8 cellular contexts compared by ENCODE assay signal in genomic region chr1:64823691-64824476, GRCh38.
DNase-seq lines count a peak whose midpoint lies in the region; ATAC-seq and TF ChIP-seq lines count a peak whose summit lies in the region.

No MANE protein-coding gene starts in this region.

- DNase-seq in MM.1S (peak; percentile 68), RWPE2 (ENCODE audit: low spot score) (no peak), glomerular endothelial cell (ENCODE audit: extremely low read depth, low read depth, low spot score) (peak; percentile 61), pons (ENCODE audit: low spot score) (peak; percentile 90), uterus (peak; percentile 53 to 77)
- peak; percentile 83 for DNase-seq in activated naive CD4-positive, alpha-beta T cell treated with anti-CD3 and anti-CD28 coated beads for 36 hours

- TF ChIP-seq POLR2A in uterus (IDR thresholded peaks at IDR 0.05): no peak

- H3K4me3 ChIP-seq in ACC112 (ENCODE audit: low read depth, low read length): no peak overlapping the region
- no peak overlapping the region for H3K4me3 ChIP-seq in MM.1S (ENCODE audit: low read length)
- no peak overlapping the region for H3K4me3 ChIP-seq in RWPE2 (ENCODE audit: severe bottlenecking)
- H3K4me3 ChIP-seq in uterus: no peak overlapping the region

- H3K9me3 ChIP-seq in MM.1S (replicated peaks; ENCODE audit: insufficient read depth, low read length) (no peaks in the 10 kb centered on the region), RWPE2 (ENCODE audit: severe bottlenecking) (no peaks in the 10 kb centered on the region), uterus (no peaks in the 10 kb centered on the region)

- no peak overlapping the region for H3K9ac ChIP-seq in MM.1S (ENCODE audit: low read length)

- H3K27me3 ChIP-seq in ACC112 (ENCODE audit: insufficient read depth, low read length) (no peaks in the 10 kb centered on the region), MM.1S (replicated peaks; ENCODE audit: insufficient read depth, low read length) (no peaks in the 10 kb centered on the region), RWPE2 (ENCODE audit: insufficient read depth, poor library complexity, severe bottlenecking) (no peaks in the 10 kb centered on the region), uterus (no peaks in the 10 kb centered on the region)

- no peaks in the 10 kb centered on the region for H3K36me3 Mint-ChIP-seq in activated naive CD4-positive, alpha-beta T cell treated with anti-CD3 and anti-CD28 coated beads for 36 hours (ENCODE audit: low read depth)

- H3K9me3 Mint-ChIP-seq in activated naive CD4-positive, alpha-beta T cell treated with anti-CD3 and anti-CD28 coated beads for 36 hours: no peaks in the 10 kb centered on the region

- H3K4me1 ChIP-seq in ACC112 (ENCODE audit: control insufficient read depth, insufficient read depth, low read length, unreplicated experiment) (peaks cover 19% of the 10 kb centered on the region), MM.1S (ENCODE audit: low read length) (peaks cover 19% of the 10 kb centered on the region), RWPE2 (ENCODE audit: insufficient read depth, poor library complexity, severe bottlenecking) (no peaks in the 10 kb centered on the region), uterus (no peaks in the 10 kb centered on the region)

- H3K27ac Mint-ChIP-seq in activated naive CD4-positive, alpha-beta T cell treated with anti-CD3 and anti-CD28 coated beads for 36 hours: peak overlapping the region; percentile 5

- H3K36me3 ChIP-seq in ACC112 (ENCODE audit: insufficient read depth, low read length) (no peaks in the 10 kb centered on the region), MM.1S (replicated peaks; ENCODE audit: insufficient read depth, low read length) (no peaks in the 10 kb centered on the region), RWPE2 (ENCODE audit: low read depth) (no peaks in the 10 kb centered on the region), uterus (no peaks in the 10 kb centered on the region)

- H3K4me2 ChIP-seq in MM.1S (ENCODE audit: low read depth, low read length): no peak overlapping the region

- H3K4me1 Mint-ChIP-seq in activated naive CD4-positive, alpha-beta T cell treated with anti-CD3 and anti-CD28 coated beads for 36 hours (ENCODE audit: low read depth): peaks cover 33% of the 10 kb centered on the region

- H3K79me2 ChIP-seq in ACC112 (ENCODE audit: control insufficient read depth, insufficient read depth, low read length, unreplicated experiment): no peaks in the 10 kb centered on the region
- no peaks in the 10 kb centered on the region for H3K79me2 ChIP-seq in MM.1S (ENCODE audit: low read length)

- CTCF ChIA-PET in activated naive CD4-positive, alpha-beta T cell treated with anti-CD3 and anti-CD28 coated beads for 36 hours (lab: Charles Lee): interaction anchor here (0.6 to 1.5 kb wide), 29 partner anchors 15 to 1847 kb away, joined by 3 to 10 read pairs (median 3); no protein-coding TSS in a partner anchor

- no peaks in the 10 kb centered on the region; the same call in 1 of the 2 replicates for H4K20me1 ChIP-seq in MM.1S (ENCODE audit: insufficient read depth, low read length)

- intact Hi-C loops in activated naive CD4-positive, alpha-beta T cell treated with anti-CD3 and anti-CD28 coated beads for 36 hours (cut with micrococcal nuclease): loop anchor here (1.0 kb wide), 5 partner anchors 80 to 555 kb away; partner anchors contain the start of gene CACHD1
- intact Hi-C loops in uterus (cut with DNase I; ENCODE audit: low total_unique reads): loop anchor here (5.0 to 10.0 kb wide), 2 partner anchors 139 to 557 kb away; no protein-coding TSS in a partner anchor

- ATAC-seq in GM18502 (IDR thresholded peaks at IDR 0.05; ENCODE audit: poor library complexity, unreplicated experiment): peak; percentile 65
- peak; percentile 52; the same call in 2 of the 3 replicates for ATAC-seq in RWPE2 (ENCODE audit: low read depth)

- peaks cover 12% of the 10 kb centered on the region for H3F3A ChIP-seq in MM.1S (ENCODE audit: insufficient read depth, low read length)

- H2AFZ ChIP-seq in ACC112 (ENCODE audit: low read length, unreplicated experiment): no peak overlapping the region
- H2AFZ ChIP-seq in MM.1S (ENCODE audit: low read length): no peak overlapping the region

- peak overlapping the region; percentile 38; the same call in 1 of the 2 replicates for H3K27ac ChIP-seq in ACC112 (ENCODE audit: low read depth, low read length)
- no peak overlapping the region for H3K27ac ChIP-seq in MM.1S (ENCODE audit: low read length)
- H3K27ac ChIP-seq in RWPE2 (ENCODE audit: poor library complexity, severe bottlenecking): no peak overlapping the region
- H3K27ac ChIP-seq in uterus: no peak overlapping the region

- TF ChIP-seq CTCF in MM.1S (IDR thresholded peaks at IDR 0.05; ENCODE audit: low read length): peak; percentile 82
- TF ChIP-seq CTCF in RWPE2 (IDR thresholded peaks at IDR 0.05; ENCODE audit: poor library complexity, severe bottlenecking): peak; percentile 85
- TF ChIP-seq CTCF in uterus (IDR thresholded peaks at IDR 0.05): peak; percentile 74 to 89 (median 80)

- no peak overlapping the region for H3K4me3 Mint-ChIP-seq in activated naive CD4-positive, alpha-beta T cell treated with anti-CD3 and anti-CD28 coated beads for 36 hours

- no peaks in the 10 kb centered on the region for H3K9me2 ChIP-seq in MM.1S (replicated peaks; ENCODE audit: insufficient read depth, low read length)

- no peaks in the 10 kb centered on the region for H3K27me3 Mint-ChIP-seq in activated naive CD4-positive, alpha-beta T cell treated with anti-CD3 and anti-CD28 coated beads for 36 hours (ENCODE audit: low read depth)
